In the genomic region with DNA sequence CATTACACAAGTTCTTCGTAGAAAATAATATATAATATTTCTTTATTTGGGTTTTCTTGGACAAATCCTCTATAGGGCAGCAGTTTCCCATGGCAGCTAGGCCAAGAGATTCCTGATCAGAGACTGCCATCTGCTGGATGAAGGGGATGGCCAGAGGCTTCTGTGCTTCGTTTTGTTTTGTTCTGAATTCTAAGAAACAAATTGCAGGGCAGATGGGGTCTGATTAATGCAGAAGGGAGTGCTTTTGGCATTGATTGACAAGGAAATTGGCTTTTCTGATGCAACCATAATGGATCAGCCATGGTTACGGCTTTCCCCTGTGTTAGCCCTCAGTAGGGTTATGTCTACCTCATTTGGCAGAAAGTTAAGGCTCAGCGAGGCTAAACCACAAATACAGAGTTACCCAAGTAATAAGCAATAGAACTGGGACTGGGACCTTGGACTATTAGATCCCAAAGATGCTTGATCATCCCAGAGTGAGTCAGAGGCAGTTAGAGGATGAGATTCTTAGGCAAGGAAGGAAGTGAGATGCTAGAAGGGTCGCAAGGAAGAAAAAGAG, we compare ENCODE assay signal across 8 cellular contexts.
DNase-seq lines count a peak whose midpoint lies in the region; ATAC-seq and TF ChIP-seq lines count a peak whose summit lies in the region.

No MANE protein-coding gene starts in this region.

- H3K4me1 ChIP-seq in breast epithelium, result peaks cover 0 to 7% of the 10 kb centered on the region in 2 donors
- H3K4me1 ChIP-seq in thyroid gland, result peaks cover 16 to 31% of the 10 kb centered on the region in 2 donors

- ATAC-seq in Right ventricle myocardium superior (ENCODE audit: poor library complexity) (peak; percentile 55), Right ventricle myocardium inferior (no peak), HG02798 (IDR thresholded peaks at IDR 0.05; ENCODE audit: poor library complexity, unreplicated experiment) (peak; percentile 56), left colon (peak; percentile 73)

- H3K9me3 ChIP-seq in breast epithelium, result no peaks in the 10 kb centered on the region
- H3K9me3 ChIP-seq in thyroid gland, result no peaks in the 10 kb centered on the region

- H3K36me3 ChIP-seq in breast epithelium, result no peaks in the 10 kb centered on the region
- no peaks in the 10 kb centered on the region for H3K36me3 ChIP-seq in thyroid gland

- H3K27ac ChIP-seq in breast epithelium, result no peak overlapping the region
- no peak overlapping the region for H3K27ac ChIP-seq in thyroid gland

- H3K4me3 ChIP-seq in breast epithelium, result no peak overlapping the region
- H3K4me3 ChIP-seq in thyroid gland (replicated peaks in 1 of 3), result no peak overlapping the region

- 40 to 47% methylated on average over 5 of the region's 5 CpGs for WGBS in thyroid gland, 2 donors

- TF ChIP-seq CTCF in breast epithelium (IDR thresholded peaks at IDR 0.05), result peak; percentile 27 to 58 (median 51)
- peak; percentile 28 to 81 (median 70) for TF ChIP-seq CTCF in thyroid gland (IDR thresholded peaks at IDR 0.05)

- intact Hi-C loops in Right ventricle myocardium superior (cut with DNase I), result loop anchor here (2.0 to 10.0 kb wide), 2 partner anchors 54 to 1260 kb away; a partner anchor contains a TSS
- intact Hi-C loops in Right ventricle myocardium inferior (cut with DNase I), result loop anchor here (2.0 to 10.0 kb wide), 4 partner anchors 52 to 828 kb away; no protein-coding TSS in a partner anchor
- intact Hi-C loops in breast epithelium (cut with DNase I; ENCODE audit: low total_unique reads), result loop anchor here (5.0 kb wide), 1 partner anchor 1258 kb away; a partner anchor contains a TSS
- intact Hi-C loops in left colon (cut with DNase I, micrococcal nuclease), result loop anchor here in 1 of 2 donors (5.0 kb wide), 1 partner anchor 1258 kb away; a partner anchor contains a TSS
- intact Hi-C loops in thyroid gland (cut with DNase I), result no loop called here

- DNase-seq in Right ventricle myocardium superior, result no peak
- DNase-seq in Right ventricle myocardium inferior (ENCODE audit: missing footprints), result no peak
- peak; percentile 70 for DNase-seq in NCI-H460 (ENCODE audit: extremely low read depth, low read depth)
- DNase-seq in breast epithelium (ENCODE audit: low spot score in 2 of 2), result no peak
- DNase-seq in left colon, result peak in 1 of 2 donors; percentile 52
- peak; percentile 41 to 56 for DNase-seq in thyroid gland
- no peak for DNase-seq in GM19240 (ENCODE audit: insufficient read length, low spot score)

- TF ChIP-seq POLR2A in breast epithelium (IDR thresholded peaks at IDR 0.05) (no peak), thyroid gland (IDR thresholded peaks at IDR 0.05) (no peak)

- H3K27me3 ChIP-seq in breast epithelium (no peaks in the 10 kb centered on the region), thyroid gland (no peaks in the 10 kb centered on the region)

Comparison
In these comparisons a context has a peak if more than half of its experiments do, and no peak if none do; other contexts are left out.
1. DNase-seq: peak in NCI-H460 (single experiment) and thyroid gland (2 of 2); none in Right ventricle myocardium superior (single experiment), Right ventricle myocardium inferior (single experiment), breast epithelium (0 of 2) and GM19240 (single experiment).